20 cellular contexts compared by ENCODE assay signal in genomic region chr4:124941267-124941666, GRCh38.
DNase-seq lines count a peak whose midpoint lies in the region; ATAC-seq and TF ChIP-seq lines count a peak whose summit lies in the region.
"Had no signal": no experiment of that assay in that cellular context is flagged by ENCODE, and none has a peak within 500 bp of the region (broad histone marks: within the 10 kb centered on the region; RNA-seq: fewer than 3 reads in every experiment).

No MANE protein-coding gene starts in this region.

- H3K36me3 ChIP-seq in left ventricle myocardium inferior (no peaks in the 10 kb centered on the region), SJSA1 (no peaks in the 10 kb centered on the region)
- H3K36me3 ChIP-seq: adrenal gland, neutrophil, tibial nerve had no signal

- intact Hi-C loops in left ventricle myocardium inferior (cut with micrococcal nuclease) = no loop called here
- intact Hi-C loops in left cardiac atrium (cut with DNase I) = no loop called here

- H3K4me1 ChIP-seq in left ventricle myocardium inferior = peaks cover 47% of the 10 kb centered on the region
- peaks cover 50% of the 10 kb centered on the region for H3K4me1 ChIP-seq in SJSA1 (replicated peaks)
- H3K4me1 ChIP-seq: adrenal gland had no signal

- H3K4me1 Mint-ChIP-seq in type B pancreatic cell (ENCODE audit: unreplicated experiment) = peaks cover 14% of the 10 kb centered on the region
- H3K4me1 Mint-ChIP-seq: activated CD4-positive, alpha-beta T cell treated with anti-CD3 and anti-CD28 coated beads for 36 hours; central memory CD8-positive, alpha-beta T cell had no signal

- no peak for ATAC-seq in left cardiac atrium
- peak; percentile 92 for ATAC-seq in esophagus mucosa
- ATAC-seq: activated CD4-positive, alpha-beta T cell treated with anti-CD3 and anti-CD28 coated beads for 36 hours had no signal

- H3K27ac ChIP-seq in left ventricle myocardium inferior (replicated peaks) (peak overlapping the region; percentile 64), SJSA1 (peak overlapping the region; percentile 76)
- H3K27ac ChIP-seq: adrenal gland, neutrophil had no signal

- H3K36me3 Mint-ChIP-seq in type B pancreatic cell = no peaks in the 10 kb centered on the region

- H3K4me3 Mint-ChIP-seq in type B pancreatic cell = peak overlapping the region; percentile 18
- H3K4me3 Mint-ChIP-seq: activated CD4-positive, alpha-beta T cell treated with anti-CD3 and anti-CD28 coated beads for 36 hours; central memory CD8-positive, alpha-beta T cell had no signal

- no peak overlapping the region for H3K4me3 ChIP-seq in left ventricle myocardium inferior
- H3K4me3 ChIP-seq in SJSA1 = no peak overlapping the region
- H3K4me3 ChIP-seq: adrenal gland, tibial nerve had no signal

- no peak for TF ChIP-seq CTCF in left ventricle myocardium inferior (IDR thresholded peaks at IDR 0.05; ENCODE audit: borderline replicate concordance)
- TF ChIP-seq CTCF in type B pancreatic cell (conservative IDR thresholded peaks at IDR 0.05) = no peak

- peaks cover 4% of the 10 kb centered on the region for H3K9me3 Mint-ChIP-seq in type B pancreatic cell

- no peak for DNase-seq in left ventricle myocardium inferior
- no peak for DNase-seq in left cardiac atrium
- no peak for DNase-seq in SJSA1 (ENCODE audit: low read depth in 1 of 2, low spot score in 2 of 2)
- DNase-seq in type B pancreatic cell (ENCODE audit: extremely low spot score, unreplicated experiment) = no peak
- no peak for DNase-seq in hypothalamus (lab: John Stamatoyannopoulos, UW)
- DNase-seq in T1000 (lab: John Stamatoyannopoulos, UW) = no peak
- DNase-seq in HuH-7.5 (ENCODE audit: low spot score) = no peak
- DNase-seq: activated CD4-positive, alpha-beta T cell treated with anti-CD3 and anti-CD28 coated beads for 36 hours; activated effector memory CD4-positive, alpha-beta T cell treated with anti-CD3 and anti-CD28 coated beads, Interleukin-2, amount 50 U/mL, for 16 hours; adrenal gland; C1 segment of cervical spinal cord; MV-4-11; NCI-H187 treated with DMSO at 0.1 percent for 48 hours; NCI-H510A; right cardiac atrium; stimulated activated naive CD4-positive, alpha-beta T cell had no signal

- no peak overlapping the region for H3K27ac Mint-ChIP-seq in type B pancreatic cell
- H3K27ac Mint-ChIP-seq: activated CD4-positive, alpha-beta T cell treated with anti-CD3 and anti-CD28 coated beads for 36 hours had no signal

- H3K27me3 ChIP-seq in left ventricle myocardium inferior (ENCODE audit: low read depth) = no peaks in the 10 kb centered on the region
- no peaks in the 10 kb centered on the region for H3K27me3 ChIP-seq in SJSA1 (replicated peaks)
- H3K27me3 ChIP-seq: adrenal gland, neutrophil, tibial nerve had no signal

- H3K27me3 Mint-ChIP-seq in type B pancreatic cell = no peaks in the 10 kb centered on the region
- H3K27me3 Mint-ChIP-seq: activated CD4-positive, alpha-beta T cell treated with anti-CD3 and anti-CD28 coated beads for 36 hours; central memory CD8-positive, alpha-beta T cell had no signal

- H3K9me3 ChIP-seq in left ventricle myocardium inferior (replicated peaks) = no peaks in the 10 kb centered on the region
- no peaks in the 10 kb centered on the region for H3K9me3 ChIP-seq in SJSA1 (replicated peaks)
- H3K9me3 ChIP-seq: adrenal gland, neutrophil, tibial nerve had no signal
